In the genomic region with DNA sequence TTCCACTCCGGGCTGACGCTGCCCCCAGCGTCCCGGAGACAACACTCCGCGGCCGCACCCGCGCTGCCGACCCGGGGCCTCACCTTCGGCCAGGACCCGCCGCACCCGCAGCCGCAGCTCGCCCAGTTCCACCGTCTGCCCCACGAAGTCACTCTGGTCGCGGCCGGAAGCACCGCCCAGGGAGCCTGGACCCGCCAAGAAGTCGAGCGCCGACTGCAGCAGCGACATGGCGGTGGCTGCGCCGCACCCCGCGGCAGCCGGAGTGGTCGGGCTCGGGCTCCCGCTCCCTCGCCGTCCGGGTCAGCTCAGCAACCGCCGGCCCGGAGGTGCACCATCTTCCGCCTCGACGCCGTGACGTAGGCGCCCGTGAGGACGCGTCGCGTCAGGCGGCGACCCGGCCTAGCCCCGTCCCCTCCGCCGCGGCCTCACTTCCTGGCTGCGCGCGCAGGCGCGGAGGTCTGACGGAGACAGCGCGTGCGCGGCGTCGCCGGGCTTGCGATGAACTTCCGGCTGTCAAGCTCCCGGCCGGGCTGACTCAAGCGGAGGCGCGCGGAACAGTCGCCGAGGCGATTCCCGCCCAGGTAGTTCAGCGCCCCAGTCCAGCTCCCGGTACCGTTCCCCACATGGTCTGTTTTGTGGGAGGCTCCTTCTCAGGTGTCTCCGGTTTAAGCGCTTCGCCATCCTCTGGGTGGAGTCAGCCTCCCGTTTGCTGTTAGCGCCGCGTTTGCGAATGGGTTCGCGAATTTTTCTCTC, we compare ENCODE assay signal across 1 cellular context.
A peak's percentile ranks its signal among the peaks of the same experiment; 100 is the strongest.
TF ChIP-seq lines count a peak whose summit lies in the region.

A gene (minus strand): TSS at position 357 of the 753 bp plus-strand sequence. CDS start 129 bp downstream, at position 228.
A gene with protein sequence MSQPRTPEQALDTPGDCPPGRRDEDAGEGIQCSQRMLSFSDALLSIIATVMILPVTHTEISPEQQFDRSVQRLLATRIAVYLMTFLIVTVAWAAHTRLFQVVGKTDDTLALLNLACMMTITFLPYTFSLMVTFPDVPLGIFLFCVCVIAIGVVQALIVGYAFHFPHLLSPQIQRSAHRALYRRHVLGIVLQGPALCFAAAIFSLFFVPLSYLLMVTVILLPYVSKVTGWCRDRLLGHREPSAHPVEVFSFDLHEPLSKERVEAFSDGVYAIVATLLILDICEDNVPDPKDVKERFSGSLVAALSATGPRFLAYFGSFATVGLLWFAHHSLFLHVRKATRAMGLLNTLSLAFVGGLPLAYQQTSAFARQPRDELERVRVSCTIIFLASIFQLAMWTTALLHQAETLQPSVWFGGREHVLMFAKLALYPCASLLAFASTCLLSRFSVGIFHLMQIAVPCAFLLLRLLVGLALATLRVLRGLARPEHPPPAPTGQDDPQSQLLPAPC (plus strand): TSS at position 501 of the 753 bp plus-strand sequence. CDS start 15,280 bp downstream, outside the sequence.

TF ChIP-seq in K562, 482 proteins besides CTCF, POLR2A, EP300 and RAD21 (continued from another document and continues in another):
- TF ChIP-seq, protein P1, sequence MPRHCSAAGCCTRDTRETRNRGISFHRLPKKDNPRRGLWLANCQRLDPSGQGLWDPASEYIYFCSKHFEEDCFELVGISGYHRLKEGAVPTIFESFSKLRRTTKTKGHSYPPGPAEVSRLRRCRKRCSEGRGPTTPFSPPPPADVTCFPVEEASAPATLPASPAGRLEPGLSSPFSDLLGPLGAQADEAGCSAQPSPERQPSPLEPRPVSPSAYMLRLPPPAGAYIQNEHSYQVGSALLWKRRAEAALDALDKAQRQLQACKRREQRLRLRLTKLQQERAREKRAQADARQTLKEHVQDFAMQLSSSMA (CRISPR knock-in tag; IDR thresholded peaks at IDR 0.05): no peak
- TF ChIP-seq SPI1 (IDR thresholded peaks at IDR 0.05; ENCODE audit: borderline replicate concordance, low read depth, low read length): peak; percentile 69
- no peak for TF ChIP-seq ILF3 (IDR thresholded peaks at IDR 0.05; ENCODE audit: borderline replicate concordance)
- TF ChIP-seq, protein P2, sequence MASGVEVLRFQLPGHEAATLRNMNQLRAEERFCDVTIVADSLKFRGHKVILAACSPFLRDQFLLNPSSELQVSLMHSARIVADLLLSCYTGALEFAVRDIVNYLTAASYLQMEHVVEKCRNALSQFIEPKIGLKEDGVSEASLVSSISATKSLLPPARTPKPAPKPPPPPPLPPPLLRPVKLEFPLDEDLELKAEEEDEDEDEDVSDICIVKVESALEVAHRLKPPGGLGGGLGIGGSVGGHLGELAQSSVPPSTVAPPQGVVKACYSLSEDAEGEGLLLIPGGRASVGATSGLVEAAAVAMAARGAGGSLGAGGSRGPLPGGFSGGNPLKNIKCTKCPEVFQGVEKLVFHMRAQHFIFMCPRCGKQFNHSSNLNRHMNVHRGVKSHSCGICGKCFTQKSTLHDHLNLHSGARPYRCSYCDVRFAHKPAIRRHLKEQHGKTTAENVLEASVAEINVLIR (CRISPR knock-in tag; IDR thresholded peaks at IDR 0.05): peak; percentile 94
- TF ChIP-seq ZNF780A (CRISPR knock-in tag; IDR thresholded peaks at IDR 0.05): no peak
- TF ChIP-seq TAF7 (tag; IDR thresholded peaks at IDR 0.05): no peak
- TF ChIP-seq, protein P3, sequence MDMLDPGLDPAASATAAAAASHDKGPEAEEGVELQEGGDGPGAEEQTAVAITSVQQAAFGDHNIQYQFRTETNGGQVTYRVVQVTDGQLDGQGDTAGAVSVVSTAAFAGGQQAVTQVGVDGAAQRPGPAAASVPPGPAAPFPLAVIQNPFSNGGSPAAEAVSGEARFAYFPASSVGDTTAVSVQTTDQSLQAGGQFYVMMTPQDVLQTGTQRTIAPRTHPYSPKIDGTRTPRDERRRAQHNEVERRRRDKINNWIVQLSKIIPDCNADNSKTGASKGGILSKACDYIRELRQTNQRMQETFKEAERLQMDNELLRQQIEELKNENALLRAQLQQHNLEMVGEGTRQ (CRISPR knock-in tag; IDR thresholded peaks at IDR 0.05): no peak
- no peak for TF ChIP-seq FOXJ3 (CRISPR knock-in tag; IDR thresholded peaks at IDR 0.05)
- TF ChIP-seq, protein P4, sequence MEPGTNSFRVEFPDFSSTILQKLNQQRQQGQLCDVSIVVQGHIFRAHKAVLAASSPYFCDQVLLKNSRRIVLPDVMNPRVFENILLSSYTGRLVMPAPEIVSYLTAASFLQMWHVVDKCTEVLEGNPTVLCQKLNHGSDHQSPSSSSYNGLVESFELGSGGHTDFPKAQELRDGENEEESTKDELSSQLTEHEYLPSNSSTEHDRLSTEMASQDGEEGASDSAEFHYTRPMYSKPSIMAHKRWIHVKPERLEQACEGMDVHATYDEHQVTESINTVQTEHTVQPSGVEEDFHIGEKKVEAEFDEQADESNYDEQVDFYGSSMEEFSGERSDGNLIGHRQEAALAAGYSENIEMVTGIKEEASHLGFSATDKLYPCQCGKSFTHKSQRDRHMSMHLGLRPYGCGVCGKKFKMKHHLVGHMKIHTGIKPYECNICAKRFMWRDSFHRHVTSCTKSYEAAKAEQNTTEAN (CRISPR knock-in tag; IDR thresholded peaks at IDR 0.05): peak; percentile 58; the same call in 1 of the 2 replicates
- no peak for TF ChIP-seq NBN (IDR thresholded peaks at IDR 0.05; ENCODE audit: low read depth)
- TF ChIP-seq, protein P5, sequence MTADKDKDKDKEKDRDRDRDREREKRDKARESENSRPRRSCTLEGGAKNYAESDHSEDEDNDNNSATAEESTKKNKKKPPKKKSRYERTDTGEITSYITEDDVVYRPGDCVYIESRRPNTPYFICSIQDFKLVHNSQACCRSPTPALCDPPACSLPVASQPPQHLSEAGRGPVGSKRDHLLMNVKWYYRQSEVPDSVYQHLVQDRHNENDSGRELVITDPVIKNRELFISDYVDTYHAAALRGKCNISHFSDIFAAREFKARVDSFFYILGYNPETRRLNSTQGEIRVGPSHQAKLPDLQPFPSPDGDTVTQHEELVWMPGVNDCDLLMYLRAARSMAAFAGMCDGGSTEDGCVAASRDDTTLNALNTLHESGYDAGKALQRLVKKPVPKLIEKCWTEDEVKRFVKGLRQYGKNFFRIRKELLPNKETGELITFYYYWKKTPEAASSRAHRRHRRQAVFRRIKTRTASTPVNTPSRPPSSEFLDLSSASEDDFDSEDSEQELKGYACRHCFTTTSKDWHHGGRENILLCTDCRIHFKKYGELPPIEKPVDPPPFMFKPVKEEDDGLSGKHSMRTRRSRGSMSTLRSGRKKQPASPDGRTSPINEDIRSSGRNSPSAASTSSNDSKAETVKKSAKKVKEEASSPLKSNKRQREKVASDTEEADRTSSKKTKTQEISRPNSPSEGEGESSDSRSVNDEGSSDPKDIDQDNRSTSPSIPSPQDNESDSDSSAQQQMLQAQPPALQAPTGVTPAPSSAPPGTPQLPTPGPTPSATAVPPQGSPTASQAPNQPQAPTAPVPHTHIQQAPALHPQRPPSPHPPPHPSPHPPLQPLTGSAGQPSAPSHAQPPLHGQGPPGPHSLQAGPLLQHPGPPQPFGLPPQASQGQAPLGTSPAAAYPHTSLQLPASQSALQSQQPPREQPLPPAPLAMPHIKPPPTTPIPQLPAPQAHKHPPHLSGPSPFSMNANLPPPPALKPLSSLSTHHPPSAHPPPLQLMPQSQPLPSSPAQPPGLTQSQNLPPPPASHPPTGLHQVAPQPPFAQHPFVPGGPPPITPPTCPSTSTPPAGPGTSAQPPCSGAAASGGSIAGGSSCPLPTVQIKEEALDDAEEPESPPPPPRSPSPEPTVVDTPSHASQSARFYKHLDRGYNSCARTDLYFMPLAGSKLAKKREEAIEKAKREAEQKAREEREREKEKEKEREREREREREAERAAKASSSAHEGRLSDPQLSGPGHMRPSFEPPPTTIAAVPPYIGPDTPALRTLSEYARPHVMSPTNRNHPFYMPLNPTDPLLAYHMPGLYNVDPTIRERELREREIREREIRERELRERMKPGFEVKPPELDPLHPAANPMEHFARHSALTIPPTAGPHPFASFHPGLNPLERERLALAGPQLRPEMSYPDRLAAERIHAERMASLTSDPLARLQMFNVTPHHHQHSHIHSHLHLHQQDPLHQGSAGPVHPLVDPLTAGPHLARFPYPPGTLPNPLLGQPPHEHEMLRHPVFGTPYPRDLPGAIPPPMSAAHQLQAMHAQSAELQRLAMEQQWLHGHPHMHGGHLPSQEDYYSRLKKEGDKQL (CRISPR knock-in tag; IDR thresholded peaks at IDR 0.05; ENCODE audit: borderline replicate concordance): no peak
- no peak for TF ChIP-seq ZZZ3 (IDR thresholded peaks at IDR 0.05)
- peak; percentile 85 for TF ChIP-seq PHF20 (IDR thresholded peaks at IDR 0.05; ENCODE audit: partially characterized antibody)
- TF ChIP-seq GATAD2B (IDR thresholded peaks at IDR 0.05; ENCODE audit: borderline replicate concordance): no peak
- TF ChIP-seq, protein P6, sequence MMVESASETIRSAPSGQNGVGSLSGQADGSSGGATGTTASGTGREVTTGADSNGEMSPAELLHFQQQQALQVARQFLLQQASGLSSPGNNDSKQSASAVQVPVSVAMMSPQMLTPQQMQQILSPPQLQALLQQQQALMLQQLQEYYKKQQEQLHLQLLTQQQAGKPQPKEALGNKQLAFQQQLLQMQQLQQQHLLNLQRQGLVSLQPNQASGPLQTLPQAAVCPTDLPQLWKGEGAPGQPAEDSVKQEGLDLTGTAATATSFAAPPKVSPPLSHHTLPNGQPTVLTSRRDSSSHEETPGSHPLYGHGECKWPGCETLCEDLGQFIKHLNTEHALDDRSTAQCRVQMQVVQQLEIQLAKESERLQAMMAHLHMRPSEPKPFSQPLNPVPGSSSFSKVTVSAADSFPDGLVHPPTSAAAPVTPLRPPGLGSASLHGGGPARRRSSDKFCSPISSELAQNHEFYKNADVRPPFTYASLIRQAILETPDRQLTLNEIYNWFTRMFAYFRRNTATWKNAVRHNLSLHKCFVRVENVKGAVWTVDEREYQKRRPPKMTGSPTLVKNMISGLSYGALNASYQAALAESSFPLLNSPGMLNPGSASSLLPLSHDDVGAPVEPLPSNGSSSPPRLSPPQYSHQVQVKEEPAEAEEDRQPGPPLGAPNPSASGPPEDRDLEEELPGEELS (CRISPR knock-in tag; IDR thresholded peaks at IDR 0.05; ENCODE audit: borderline replicate concordance): no peak
- TF ChIP-seq, protein P7, sequence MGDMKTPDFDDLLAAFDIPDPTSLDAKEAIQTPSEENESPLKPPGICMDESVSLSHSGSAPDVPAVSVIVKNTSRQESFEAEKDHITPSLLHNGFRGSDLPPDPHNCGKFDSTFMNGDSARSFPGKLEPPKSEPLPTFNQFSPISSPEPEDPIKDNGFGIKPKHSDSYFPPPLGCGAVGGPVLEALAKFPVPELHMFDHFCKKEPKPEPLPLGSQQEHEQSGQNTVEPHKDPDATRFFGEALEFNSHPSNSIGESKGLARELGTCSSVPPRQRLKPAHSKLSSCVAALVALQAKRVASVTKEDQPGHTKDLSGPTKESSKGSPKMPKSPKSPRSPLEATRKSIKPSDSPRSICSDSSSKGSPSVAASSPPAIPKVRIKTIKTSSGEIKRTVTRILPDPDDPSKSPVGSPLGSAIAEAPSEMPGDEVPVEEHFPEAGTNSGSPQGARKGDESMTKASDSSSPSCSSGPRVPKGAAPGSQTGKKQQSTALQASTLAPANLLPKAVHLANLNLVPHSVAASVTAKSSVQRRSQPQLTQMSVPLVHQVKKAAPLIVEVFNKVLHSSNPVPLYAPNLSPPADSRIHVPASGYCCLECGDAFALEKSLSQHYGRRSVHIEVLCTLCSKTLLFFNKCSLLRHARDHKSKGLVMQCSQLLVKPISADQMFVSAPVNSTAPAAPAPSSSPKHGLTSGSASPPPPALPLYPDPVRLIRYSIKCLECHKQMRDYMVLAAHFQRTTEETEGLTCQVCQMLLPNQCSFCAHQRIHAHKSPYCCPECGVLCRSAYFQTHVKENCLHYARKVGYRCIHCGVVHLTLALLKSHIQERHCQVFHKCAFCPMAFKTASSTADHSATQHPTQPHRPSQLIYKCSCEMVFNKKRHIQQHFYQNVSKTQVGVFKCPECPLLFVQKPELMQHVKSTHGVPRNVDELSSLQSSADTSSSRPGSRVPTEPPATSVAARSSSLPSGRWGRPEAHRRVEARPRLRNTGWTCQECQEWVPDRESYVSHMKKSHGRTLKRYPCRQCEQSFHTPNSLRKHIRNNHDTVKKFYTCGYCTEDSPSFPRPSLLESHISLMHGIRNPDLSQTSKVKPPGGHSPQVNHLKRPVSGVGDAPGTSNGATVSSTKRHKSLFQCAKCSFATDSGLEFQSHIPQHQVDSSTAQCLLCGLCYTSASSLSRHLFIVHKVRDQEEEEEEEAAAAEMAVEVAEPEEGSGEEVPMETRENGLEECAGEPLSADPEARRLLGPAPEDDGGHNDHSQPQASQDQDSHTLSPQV (IDR thresholded peaks at IDR 0.05): no peak
- peak; percentile 43; the same call in 1 of the 2 replicates for TF ChIP-seq ZNF583 (CRISPR knock-in tag; IDR thresholded peaks at IDR 0.05)
- TF ChIP-seq, protein P8, sequence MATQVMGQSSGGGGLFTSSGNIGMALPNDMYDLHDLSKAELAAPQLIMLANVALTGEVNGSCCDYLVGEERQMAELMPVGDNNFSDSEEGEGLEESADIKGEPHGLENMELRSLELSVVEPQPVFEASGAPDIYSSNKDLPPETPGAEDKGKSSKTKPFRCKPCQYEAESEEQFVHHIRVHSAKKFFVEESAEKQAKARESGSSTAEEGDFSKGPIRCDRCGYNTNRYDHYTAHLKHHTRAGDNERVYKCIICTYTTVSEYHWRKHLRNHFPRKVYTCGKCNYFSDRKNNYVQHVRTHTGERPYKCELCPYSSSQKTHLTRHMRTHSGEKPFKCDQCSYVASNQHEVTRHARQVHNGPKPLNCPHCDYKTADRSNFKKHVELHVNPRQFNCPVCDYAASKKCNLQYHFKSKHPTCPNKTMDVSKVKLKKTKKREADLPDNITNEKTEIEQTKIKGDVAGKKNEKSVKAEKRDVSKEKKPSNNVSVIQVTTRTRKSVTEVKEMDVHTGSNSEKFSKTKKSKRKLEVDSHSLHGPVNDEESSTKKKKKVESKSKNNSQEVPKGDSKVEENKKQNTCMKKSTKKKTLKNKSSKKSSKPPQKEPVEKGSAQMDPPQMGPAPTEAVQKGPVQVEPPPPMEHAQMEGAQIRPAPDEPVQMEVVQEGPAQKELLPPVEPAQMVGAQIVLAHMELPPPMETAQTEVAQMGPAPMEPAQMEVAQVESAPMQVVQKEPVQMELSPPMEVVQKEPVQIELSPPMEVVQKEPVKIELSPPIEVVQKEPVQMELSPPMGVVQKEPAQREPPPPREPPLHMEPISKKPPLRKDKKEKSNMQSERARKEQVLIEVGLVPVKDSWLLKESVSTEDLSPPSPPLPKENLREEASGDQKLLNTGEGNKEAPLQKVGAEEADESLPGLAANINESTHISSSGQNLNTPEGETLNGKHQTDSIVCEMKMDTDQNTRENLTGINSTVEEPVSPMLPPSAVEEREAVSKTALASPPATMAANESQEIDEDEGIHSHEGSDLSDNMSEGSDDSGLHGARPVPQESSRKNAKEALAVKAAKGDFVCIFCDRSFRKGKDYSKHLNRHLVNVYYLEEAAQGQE (CRISPR knock-in tag; IDR thresholded peaks at IDR 0.05; ENCODE audit: low read depth): 0 out of 2 replicates have a peak, but pooled peaks have one; percentile 49
- TF ChIP-seq, protein P9, sequence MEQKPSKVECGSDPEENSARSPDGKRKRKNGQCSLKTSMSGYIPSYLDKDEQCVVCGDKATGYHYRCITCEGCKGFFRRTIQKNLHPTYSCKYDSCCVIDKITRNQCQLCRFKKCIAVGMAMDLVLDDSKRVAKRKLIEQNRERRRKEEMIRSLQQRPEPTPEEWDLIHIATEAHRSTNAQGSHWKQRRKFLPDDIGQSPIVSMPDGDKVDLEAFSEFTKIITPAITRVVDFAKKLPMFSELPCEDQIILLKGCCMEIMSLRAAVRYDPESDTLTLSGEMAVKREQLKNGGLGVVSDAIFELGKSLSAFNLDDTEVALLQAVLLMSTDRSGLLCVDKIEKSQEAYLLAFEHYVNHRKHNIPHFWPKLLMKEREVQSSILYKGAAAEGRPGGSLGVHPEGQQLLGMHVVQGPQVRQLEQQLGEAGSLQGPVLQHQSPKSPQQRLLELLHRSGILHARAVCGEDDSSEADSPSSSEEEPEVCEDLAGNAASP (IDR thresholded peaks at IDR 0.05): no peak
- no peak for TF ChIP-seq PTBP1 (IDR thresholded peaks at IDR 0.05; ENCODE audit: low read depth, low read length)
